18 cellular contexts compared by ENCODE assay signal in genomic region chr14:71290301-71290700, GRCh38. TPM values are rescaled to one million over a fixed set of nuclear protein-coding genes. Genes with fewer than 3 reads are reported as not detected.
DNase-seq lines count a peak whose midpoint lies in the region; ATAC-seq and TF ChIP-seq lines count a peak whose summit lies in the region.
"Had no signal": no experiment of that assay in that cellular context is flagged by ENCODE, and none has a peak within 500 bp of the region (broad histone marks: within the 10 kb centered on the region; RNA-seq: fewer than 3 reads in every experiment).

No MANE protein-coding gene starts in this region.

- DNase-seq in CD14-positive monocyte (ENCODE audit: low spot score) (no peak), HT1080 (ENCODE audit: low read depth) (peak; percentile 12), fibroblast of the aortic adventitia (ENCODE audit: low read depth) (peak; percentile 21), natural killer cell (no peak), Caco-2 (no peak)
- DNase-seq: activated CD4-positive, CD25-positive, alpha-beta regulatory T cell treated with anti-CD3 and anti-CD28 coated beads, Interleukin-2, amount 50 U/mL, for 72 hours; activated naive CD8-positive, alpha-beta T cell treated with anti-CD3 and anti-CD28 coated beads, Interleukin-2, amount 10 ng/mL, durations not matched to agents 7 days and 5 days; cortex of kidney; left cardiac atrium; NCI-H187; SHP77 treated with DMSO at 0.1 percent for 48 hours had no signal

- H3K27me3 ChIP-seq in Caco-2 (replicated peaks; ENCODE audit: control insufficient read depth, insufficient read depth, low read length), result no peaks in the 10 kb centered on the region
- H3K27me3 ChIP-seq: BLaER1, brain microvascular endothelial cell, upper lobe of left lung had no signal

- POLR2A ChIA-PET in Caco-2 (lab: Charles Lee), result no interaction called here

- peaks cover 13% of the 10 kb centered on the region for H3K4me1 Mint-ChIP-seq in CD14-positive monocyte
- H3K4me1 Mint-ChIP-seq in activated T-helper 17 cell treated with anti-CD3 and anti-CD28 coated beads, Interleukin-2, amount 50 U/mL, for 72 hours, result no peaks in the 10 kb centered on the region
- H3K4me1 Mint-ChIP-seq in natural killer cell, result peaks cover 0 to 5% of the 10 kb centered on the region in 2 donors
- H3K4me1 Mint-ChIP-seq in Caco-2 (ENCODE audit: low read depth, unreplicated experiment), result no peaks in the 10 kb centered on the region

- ATAC-seq in activated T-helper 17 cell treated with anti-CD3 and anti-CD28 coated beads, Interleukin-2, amount 50 U/mL, for 72 hours (replicated peaks), result no peak
- no peak for ATAC-seq in activated CD4-positive, CD25-positive, alpha-beta regulatory T cell treated with anti-CD3 and anti-CD28 coated beads, Interleukin-2, amount 50 U/mL, for 24 hours
- ATAC-seq in GM21717 (IDR thresholded peaks at IDR 0.05; ENCODE audit: unreplicated experiment) (no peak), natural killer cell (no peak)

- H3K9me3 ChIP-seq in Caco-2, result peaks cover under 1% of the 10 kb centered on the region; the same call in 1 of the 2 replicates
- H3K9me3 ChIP-seq: upper lobe of left lung had no signal

- intact Hi-C loops in CD14-positive monocyte (cut with micrococcal nuclease) (no loop called here), natural killer cell (cut with micrococcal nuclease) (no loop called here), Caco-2 (cut with micrococcal nuclease; ENCODE audit: unreplicated experiment) (no loop called here)

- H3K36me3 Mint-ChIP-seq in CD14-positive monocyte (peaks cover 0 to 2% of the 10 kb centered on the region in 2 donors), natural killer cell (no peaks in the 10 kb centered on the region), Caco-2 (ENCODE audit: insufficient read depth, unreplicated experiment) (no peaks in the 10 kb centered on the region)
- no peaks in the 10 kb centered on the region for H3K36me3 Mint-ChIP-seq in activated T-helper 17 cell treated with anti-CD3 and anti-CD28 coated beads, Interleukin-2, amount 50 U/mL, for 72 hours (ENCODE audit: low read depth)
- H3K36me3 Mint-ChIP-seq: natural killer cell treated with Interleukin-12 subunit alpha and Interleukin-12 subunit beta and Interleukin-15 and Interleukin-18, amount 100 ng/mL, for 72 hours had no signal

- H3K4me3 ChIP-seq in fibroblast of the aortic adventitia (ENCODE audit: low read depth, low read length) (no peak overlapping the region), Caco-2 (ENCODE audit: low read depth, low read length) (no peak overlapping the region)
- H3K4me3 ChIP-seq: BLaER1, upper lobe of left lung had no signal

- peak overlapping the region in 4 of 7 donors; percentile 18 to 90 (median 78) for H3K27ac Mint-ChIP-seq in CD14-positive monocyte
- peak overlapping the region; percentile 44 for H3K27ac Mint-ChIP-seq in activated T-helper 17 cell treated with anti-CD3 and anti-CD28 coated beads, Interleukin-2, amount 50 U/mL, for 72 hours
- no peak overlapping the region for H3K27ac Mint-ChIP-seq in natural killer cell
- no peak overlapping the region for H3K27ac Mint-ChIP-seq in Caco-2 (ENCODE audit: unreplicated experiment)
- H3K27ac Mint-ChIP-seq: natural killer cell treated with Interleukin-12 subunit alpha and Interleukin-12 subunit beta and Interleukin-15 and Interleukin-18, amount 100 ng/mL, for 72 hours had no signal

- no TSS peak for BruUV-seq in Caco-2 (replicated peaks; lab: Mats Ljungman, UMichigan)

- H3K4me3 Mint-ChIP-seq in CD14-positive monocyte (no peak overlapping the region), natural killer cell (no peak overlapping the region), Caco-2 (ENCODE audit: unreplicated experiment) (no peak overlapping the region)
- H3K4me3 Mint-ChIP-seq in activated T-helper 17 cell treated with anti-CD3 and anti-CD28 coated beads, Interleukin-2, amount 50 U/mL, for 72 hours, result peak overlapping the region; percentile 4
- H3K4me3 Mint-ChIP-seq: natural killer cell treated with Interleukin-12 subunit alpha and Interleukin-12 subunit beta and Interleukin-15 and Interleukin-18, amount 100 ng/mL, for 72 hours had no signal

- no peaks in the 10 kb centered on the region for H3K36me3 ChIP-seq in Caco-2 (ENCODE audit: control insufficient read depth, insufficient read depth, low read length)
- H3K36me3 ChIP-seq: BLaER1, brain microvascular endothelial cell, upper lobe of left lung had no signal

- H3K27me3 Mint-ChIP-seq in CD14-positive monocyte (ENCODE audit: low read depth in 3 of 3) (peaks cover 0 to 3% (median 0%) of the 10 kb centered on the region in 3 donors), natural killer cell (ENCODE audit: low read depth in 2 of 2) (peaks cover 0 to 7% of the 10 kb centered on the region in 2 donors), Caco-2 (ENCODE audit: insufficient read depth, unreplicated experiment) (no peaks in the 10 kb centered on the region)
- H3K27me3 Mint-ChIP-seq in activated T-helper 17 cell treated with anti-CD3 and anti-CD28 coated beads, Interleukin-2, amount 50 U/mL, for 72 hours, result no peaks in the 10 kb centered on the region

- CTCF ChIA-PET in Caco-2 (lab: Charles Lee), result no interaction called here

- peaks cover 10% of the 10 kb centered on the region for H3K4me1 ChIP-seq in Caco-2
- H3K4me1 ChIP-seq: BLaER1, upper lobe of left lung had no signal

- peaks cover 0 to 10% (median 5%) of the 10 kb centered on the region in 7 donors for H3K9me3 Mint-ChIP-seq in CD14-positive monocyte
- no peaks in the 10 kb centered on the region for H3K9me3 Mint-ChIP-seq in activated T-helper 17 cell treated with anti-CD3 and anti-CD28 coated beads, Interleukin-2, amount 50 U/mL, for 72 hours
- H3K9me3 Mint-ChIP-seq in natural killer cell, result no peaks in the 10 kb centered on the region
- peaks cover 7% of the 10 kb centered on the region for H3K9me3 Mint-ChIP-seq in Caco-2 (ENCODE audit: unreplicated experiment)
- H3K9me3 Mint-ChIP-seq: natural killer cell treated with Interleukin-12 subunit alpha and Interleukin-12 subunit beta and Interleukin-15 and Interleukin-18, amount 100 ng/mL, for 72 hours had no signal

- TF ChIP-seq CTCF in CD14-positive monocyte (IDR thresholded peaks at IDR 0.05), result no peak
- TF ChIP-seq CTCF in fibroblast of the aortic adventitia (IDR thresholded peaks at IDR 0.05; ENCODE audit: insufficient read depth, low read length), result no peak
- TF ChIP-seq CTCF in natural killer cell (IDR thresholded peaks at IDR 0.05), result no peak
- TF ChIP-seq CTCF in Caco-2 (IDR thresholded peaks at IDR 0.05; ENCODE audit: insufficient read depth in 1 of 2, low read depth in 1 of 2, low read length in 1 of 2, severe bottlenecking in 1 of 2, unreplicated experiment in 1 of 2), result no peak

RNA-seq across cellular contexts. Expression of gene SIPA1L1, which starts 30.0 kb away (rescaled TPM):
- polyA plus RNA-seq in CD14-positive monocyte, result 10 to 100 TPM; 15.6 to 24.5 TPM
- 32.1 and 34.4 TPM in 2 replicates for total RNA-seq in HT1080 (2014; rRNA removed; shearing (Covaris generic))
- 42.3 and 45.0 TPM in 2 replicates for polyA plus RNA-seq in HT1080 (2015; cell fraction: cytosol; rRNA removed)
- 122 and 166 TPM in 2 replicates for polyA plus RNA-seq in HT1080 (2015; cell fraction: nucleus; rRNA removed)
- 10 to 100 TPM; 43.3 to 51.9 TPM for total RNA-seq in activated T-helper 17 cell treated with anti-CD3 and anti-CD28 coated beads, Interleukin-2, amount 50 U/mL, for 72 hours
- total RNA-seq in fibroblast of the aortic adventitia (ENCODE audit: low replicate concordance) (35.1 and 41.0 TPM in 2 replicates), natural killer cell (10 to 100 TPM; 43.6 to 61.7 (median 45.3) TPM), Caco-2 (2022) (75.0 and 77.8 TPM in 2 replicates)

Comparison
In these comparisons a context has a peak if more than half of its experiments do, and no peak if none do; other contexts are left out.
1. DNase-seq: peak in HT1080 (single experiment) and fibroblast of the aortic adventitia (single experiment); none in CD14-positive monocyte (single experiment), natural killer cell (single experiment) and Caco-2 (0 of 2).
2. H3K27ac Mint-ChIP-seq: peak in CD14-positive monocyte (4 of 7) and activated T-helper 17 cell treated with anti-CD3 and anti-CD28 coated beads, Interleukin-2, amount 50 U/mL, for 72 hours (single experiment); none in natural killer cell (0 of 2) and Caco-2 (single experiment).